9 cellular contexts compared by ENCODE assay signal in the genomic region with DNA sequence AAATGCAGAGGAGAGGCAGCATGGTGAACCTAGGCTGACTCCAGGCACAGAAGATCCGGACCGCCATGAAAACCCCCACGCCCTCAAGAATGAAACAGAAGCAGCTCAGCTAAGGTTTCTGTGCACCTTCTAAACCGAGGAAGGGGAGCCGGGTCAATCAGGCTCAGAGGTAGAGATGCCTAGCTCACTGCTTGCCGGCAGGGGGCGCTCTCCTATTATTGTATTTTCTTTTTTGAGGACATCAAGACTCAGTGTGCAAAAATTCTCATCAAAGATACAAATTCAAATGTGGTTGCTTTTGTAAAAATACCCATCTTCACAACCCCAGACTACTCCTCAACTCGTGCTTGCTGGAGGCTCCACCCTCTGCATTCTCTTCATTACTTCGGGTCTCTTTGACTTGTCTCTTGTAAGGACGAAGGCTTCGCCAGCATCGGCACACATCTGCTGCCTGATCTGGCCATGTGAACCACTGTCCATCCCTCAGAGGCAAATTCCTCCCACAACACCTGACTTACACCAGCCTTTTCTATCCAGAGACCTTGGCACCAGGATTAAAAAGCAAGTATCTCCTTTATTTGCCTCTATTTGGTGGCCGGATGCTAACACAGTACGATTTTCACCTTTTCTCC. TPM values are rescaled to one million over a fixed set of nuclear protein-coding genes. Genes with fewer than 3 reads are reported as not detected.
DNase-seq lines count a peak whose midpoint lies in the region; ATAC-seq, FAIRE-seq and TF ChIP-seq lines count a peak whose summit lies in the region.
"Had no signal": no experiment of that assay in that cellular context is flagged by ENCODE, and none has a peak within 500 bp of the region (broad histone marks: within the 10 kb centered on the region; RNA-seq: fewer than 3 reads in every experiment).

No MANE protein-coding gene starts in this region.

- TF ChIP-seq CTCF in 22Rv1 (IDR thresholded peaks at IDR 0.05) (peak; percentile 88), cardiac fibroblast (IDR thresholded peaks at IDR 0.05; ENCODE audit: low read depth, low read length) (peak; percentile 79)

- DNase-seq in GM12892 (ENCODE audit: insufficient read length) (peak; percentile 24), NCI-H2107 (lab: John Stamatoyannopoulos, UW) (peak; percentile 18), cardiac fibroblast (ENCODE audit: low read depth in 2 of 2) (peak; percentile 65 to 67), left lobe of liver (ENCODE audit: low spot score) (peak; percentile 65)
- peak; percentile 30 to 60 (median 40) for DNase-seq in activated CD4-positive, CD25-positive, alpha-beta regulatory T cell (lab: John Stamatoyannopoulos, UW)
- DNase-seq in stimulated activated CD4-positive, alpha-beta T cell treated with anti-CD3 and anti-CD28 coated beads, Interleukin-4, amount 100 ng/mL, for 1 hour, result peak; percentile 78

- ATAC-seq in left lobe of liver (peak; percentile 83), HG02759 (IDR thresholded peaks at IDR 0.05; ENCODE audit: unreplicated experiment) (no peak)

- no peak overlapping the region for H3K27ac ChIP-seq in 22Rv1

- no peak for TF ChIP-seq POLR2A in GM12892 (IDR thresholded peaks at IDR 0.05; ENCODE audit: low read depth, low read length)

- H3K4me3 ChIP-seq in cardiac fibroblast (replicated peaks in 1 of 2; ENCODE audit: low read depth in 2 of 2, low read length in 2 of 2), result no peak overlapping the region

- FAIRE-seq in GM12892 (lab: Jason Lieb, UNC), result no peak

RNA-seq across cellular contexts. Expression of a gene that starts 33.4 kb away (rescaled TPM):
- not detected for polyA plus RNA-seq in GM12892 (2012; ENCODE audit: missing spikeins)
- not detected for total RNA-seq in left lobe of liver
- total RNA-seq: pulmonary artery endothelial cell had no signal

RNA-seq across cellular contexts. Expression of a gene that starts 55.1 kb away (rescaled TPM):
- polyA plus RNA-seq in GM12892 (2012; ENCODE audit: missing spikeins), result not detected
- total RNA-seq in left lobe of liver, result 21.4 TPM

Comparison
In these comparisons a context has a peak if more than half of its experiments do, and no peak if none do; other contexts are left out.
1. DNase-seq: peak in every context shown above with its lines; median percentile 78 in stimulated activated CD4-positive, alpha-beta T cell treated with anti-CD3 and anti-CD28 coated beads, Interleukin-4, amount 100 ng/mL, for 1 hour; 66 in cardiac fibroblast; 65 in left lobe of liver; 40 in activated CD4-positive, CD25-positive, alpha-beta regulatory T cell; 24 in GM12892; 18 in NCI-H2107.